ENCODE assay signal across 34 cellular contexts in the genomic region with DNA sequence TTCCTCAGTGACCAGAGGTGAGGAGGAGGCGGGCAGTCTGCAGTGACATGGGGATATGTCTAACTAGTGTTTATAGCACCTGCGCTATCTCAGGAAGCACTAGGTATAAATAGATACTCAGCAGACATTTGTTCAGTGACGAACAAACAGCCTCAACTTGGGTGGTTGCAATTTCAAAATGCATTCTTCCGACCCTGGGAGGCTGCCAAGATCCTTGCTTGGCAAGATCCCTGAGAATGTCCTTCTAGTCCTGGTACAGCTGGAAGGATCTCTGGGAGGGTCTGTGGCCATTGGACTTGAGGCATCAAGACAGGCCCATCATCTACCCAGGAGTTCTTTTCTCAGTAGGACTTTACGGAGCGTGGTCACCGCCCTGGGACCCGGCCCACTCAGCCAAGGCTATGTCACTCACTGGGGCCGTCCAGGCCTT.
DNase-seq lines count a peak whose midpoint lies in the region; ATAC-seq and TF ChIP-seq lines count a peak whose summit lies in the region.
"Had no signal": no experiment of that assay in that cellular context is flagged by ENCODE, and none has a peak within 500 bp of the region (broad histone marks: within the 10 kb centered on the region; RNA-seq: fewer than 3 reads in every experiment).

No MANE protein-coding gene starts in this region.

- ATAC-seq in right cardiac atrium (peak; percentile 73 to 74), HG02588 (IDR thresholded peaks at IDR 0.05; ENCODE audit: unreplicated experiment) (no peak), HG02938 (IDR thresholded peaks at IDR 0.05; ENCODE audit: unreplicated experiment) (no peak)
- ATAC-seq: foreskin keratinocyte, mucosa of descending colon, T-cell had no signal

- 62% methylated on average over 9 of the region's 9 CpGs for WGBS in right cardiac atrium
- WGBS in thyroid gland, 2 donors = 66 to 68% methylated on average over 9 of the region's 9 CpGs

- intact Hi-C loops in right cardiac atrium (cut with DNase I) = no loop called here
- intact Hi-C loops in thyroid gland (cut with DNase I) = no loop called here

- no peak for TF ChIP-seq POLR2A in thyroid gland (IDR thresholded peaks at IDR 0.05)

- no peak for TF ChIP-seq CTCF in thyroid gland (IDR thresholded peaks at IDR 0.05)

- no peaks in the 10 kb centered on the region for H3K27me3 ChIP-seq in right cardiac atrium (ENCODE audit: control insufficient read depth, insufficient read depth)
- no peaks in the 10 kb centered on the region for H3K27me3 ChIP-seq in thyroid gland
- H3K27me3 ChIP-seq: ascending aorta, foreskin keratinocyte, ovary had no signal

- no peak overlapping the region for H3K27ac ChIP-seq in right cardiac atrium (ENCODE audit: low read length)
- H3K27ac ChIP-seq in thyroid gland = no peak overlapping the region
- H3K27ac ChIP-seq: ascending aorta, C4-2B, foreskin keratinocyte, ovary had no signal

- H3K4me3 ChIP-seq in right cardiac atrium (ENCODE audit: low read length) (no peak overlapping the region), thyroid gland (replicated peaks in 1 of 3) (no peak overlapping the region)
- H3K4me3 ChIP-seq: ascending aorta, HAP-1, mucosa of descending colon, ovary had no signal

- DNase-seq in EH (ENCODE audit: low read depth) (peak; percentile 12), amniotic epithelial cell (ENCODE audit: low read depth) (peak; percentile 3), right cardiac atrium (peak in 2 of 3 donors; percentile 40 to 76), thyroid gland (peak; percentile 61 to 77), SKM-1 treated with dmso at 0.1 percent for 144 hours (lab: John Stamatoyannopoulos, UW; ENCODE audit: unreplicated experiment) (no peak)
- DNase-seq: activated CD4-positive, alpha-beta T cell treated with anti-CD3 and anti-CD28 coated beads for 48 hours; activated effector memory CD4-positive, alpha-beta T cell treated with anti-CD3 and anti-CD28 coated beads, Interleukin-2, amount 50 U/mL, for 16 hours; activated naive CD8-positive, alpha-beta T cell treated with anti-CD3 and anti-CD28 coated beads for 36 hours; activated T-cell treated with anti-CD3 and anti-CD28 coated beads, Interleukin-2, amount 50 U/mL, for 1 hour; Caco-2; central memory CD4-positive, alpha-beta T cell; cortex of kidney; DMS53; effector memory CD4-positive, alpha-beta T cell; erythroblast; foreskin keratinocyte; GDM1; mucosa of descending colon; MV-4-11; NCI-H1436 treated with DMSO at 0.1 percent for 48 hours; NCI-H2081 treated with DMSO at 0.1 percent for 48 hours; NCI-H2227 treated with DMSO at 0.1 percent for 48 hours; NCI-H526; retina; SIG-M5; stimulated activated CD4-positive, alpha-beta T cell treated with anti-CD3 and anti-CD28 coated beads, Interleukin-2, amount 100 ng/mL, for 24 hours; stimulated activated CD8-positive, alpha-beta memory T cell treated with anti-CD3 and anti-CD28 coated beads, Interleukin-4, amount 100 ng/mL, for 48 hours; T-cell had no signal

- H3K4me1 ChIP-seq in right cardiac atrium (ENCODE audit: control insufficient read depth, insufficient read depth, low read length) (peaks cover 3% of the 10 kb centered on the region), thyroid gland (no peaks in the 10 kb centered on the region)
- H3K4me1 ChIP-seq: ascending aorta, Caco-2, foreskin keratinocyte had no signal

- H3K9me3 ChIP-seq in right cardiac atrium (ENCODE audit: control insufficient read depth, low read length) = no peaks in the 10 kb centered on the region
- no peaks in the 10 kb centered on the region for H3K9me3 ChIP-seq in thyroid gland
- H3K9me3 ChIP-seq: ascending aorta, Caco-2, HAP-1, mucosa of descending colon, ovary had no signal

- no peaks in the 10 kb centered on the region for H3K36me3 ChIP-seq in thyroid gland
- H3K36me3 ChIP-seq: ascending aorta, HAP-1, ovary had no signal

Comparison
In these comparisons a context has a peak if more than half of its experiments do, and no peak if none do; other contexts are left out.
1. ATAC-seq: peak in right cardiac atrium (2 of 2); none in HG02588 (single experiment) and HG02938 (single experiment).